In genomic region chr12:24814379-24815086, GRCh38 we compare ENCODE assay signal across 8 cellular contexts.
DNase-seq lines count a peak whose midpoint lies in the region; ATAC-seq and TF ChIP-seq lines count a peak whose summit lies in the region.

No MANE protein-coding gene starts in this region.

- peak overlapping the region in 2 of 3 donors; percentile 54 to 70 for H3K27ac Mint-ChIP-seq in CD4-positive, CD25-positive, alpha-beta regulatory T cell

- no peaks in the 10 kb centered on the region for H3K9me3 ChIP-seq in CD4-positive, CD25-positive, alpha-beta regulatory T cell (ENCODE audit: control insufficient read depth in 2 of 2, low read length in 2 of 2)
- H3K9me3 ChIP-seq in duodenal mucosa (ENCODE audit: control insufficient read depth in 1 of 2, low read length in 2 of 2) (no peaks in the 10 kb centered on the region), osteoblast (ENCODE audit: low read depth, low read length) (no peaks in the 10 kb centered on the region)

- peaks cover 6% of the 10 kb centered on the region for H3K27me3 Mint-ChIP-seq in CD4-positive, CD25-positive, alpha-beta regulatory T cell

- H4K20me1 ChIP-seq in osteoblast (ENCODE audit: insufficient read depth, low read length) = no peaks in the 10 kb centered on the region

- no peak overlapping the region for H3K27ac ChIP-seq in CD4-positive, CD25-positive, alpha-beta regulatory T cell (ENCODE audit: insufficient read depth, low read length, poor library complexity, severe bottlenecking)
- no peak overlapping the region for H3K27ac ChIP-seq in duodenal mucosa (ENCODE audit: low read depth, low read length)
- no peak overlapping the region for H3K27ac ChIP-seq in osteoblast (ENCODE audit: low read depth, low read length)

- H3K9ac ChIP-seq in duodenal mucosa (ENCODE audit: low read depth in 1 of 2, low read length in 2 of 2) = peak overlapping the region in 1 of 2 donors; percentile 52

- peak in 1 of 3 donors; percentile 57 for DNase-seq in CD4-positive, CD25-positive, alpha-beta regulatory T cell
- no peak for DNase-seq in HCEC 1CT
- no peak for DNase-seq in osteoblast (ENCODE audit: insufficient read length, low spot score, missing footprints)
- no peak for DNase-seq in HUDEP-2 (lab: John Stamatoyannopoulos, UW; ENCODE audit: unreplicated experiment in 76 of 76)
- DNase-seq in SK-N-DZ (ENCODE audit: low spot score) = no peak

- peaks cover 2% of the 10 kb centered on the region for H3K4me1 ChIP-seq in CD4-positive, CD25-positive, alpha-beta regulatory T cell (ENCODE audit: control insufficient read depth, insufficient read depth, low read length, poor library complexity, severe bottlenecking)
- H3K4me1 ChIP-seq in duodenal mucosa (ENCODE audit: control insufficient read depth in 1 of 2, insufficient read depth in 2 of 2, low read length in 2 of 2) (peaks cover 3 to 5% of the 10 kb centered on the region in 2 donors), osteoblast (ENCODE audit: insufficient read depth, low read length) (no peaks in the 10 kb centered on the region)

- no peaks in the 10 kb centered on the region for H3K27me3 ChIP-seq in CD4-positive, CD25-positive, alpha-beta regulatory T cell (ENCODE audit: control insufficient read depth, insufficient read depth, low read length)
- H3K27me3 ChIP-seq in duodenal mucosa (ENCODE audit: control insufficient read depth in 1 of 2, insufficient read depth in 2 of 2, low read length in 2 of 2) (no peaks in the 10 kb centered on the region), osteoblast (ENCODE audit: insufficient read depth, low read length) (no peaks in the 10 kb centered on the region)

- H3K79me2 ChIP-seq in osteoblast (ENCODE audit: insufficient read depth, low read length) = no peaks in the 10 kb centered on the region

- H3K4me3 ChIP-seq in CD4-positive, CD25-positive, alpha-beta regulatory T cell (ENCODE audit: low read depth, low read length) = peak overlapping the region; percentile 71
- H3K4me3 ChIP-seq in duodenal mucosa (ENCODE audit: low read depth in 1 of 2, low read length in 2 of 2) = peak overlapping the region; percentile 36 to 67
- no peak overlapping the region for H3K4me3 ChIP-seq in osteoblast (ENCODE audit: insufficient read depth, low read length)

- peaks cover 0 to 4% (median 0%) of the 10 kb centered on the region in 7 donors for H3K9me3 Mint-ChIP-seq in CD4-positive, CD25-positive, alpha-beta regulatory T cell

- peaks cover 2 to 20% (median 15%) of the 10 kb centered on the region in 4 donors for H3K4me1 Mint-ChIP-seq in CD4-positive, CD25-positive, alpha-beta regulatory T cell

- no peak overlapping the region for H3K4me2 ChIP-seq in osteoblast (ENCODE audit: insufficient read depth, low read length)

- H3K36me3 Mint-ChIP-seq in CD4-positive, CD25-positive, alpha-beta regulatory T cell = no peaks in the 10 kb centered on the region

- no peaks in the 10 kb centered on the region for H3K36me3 ChIP-seq in CD4-positive, CD25-positive, alpha-beta regulatory T cell (ENCODE audit: control insufficient read depth, insufficient read depth, low read length)
- H3K36me3 ChIP-seq in duodenal mucosa (ENCODE audit: control insufficient read depth in 1 of 2, insufficient read depth in 2 of 2, low read length in 2 of 2) (no peaks in the 10 kb centered on the region), osteoblast (ENCODE audit: insufficient read depth, low read length) (no peaks in the 10 kb centered on the region)

- no peak overlapping the region for H2AFZ ChIP-seq in osteoblast (ENCODE audit: low read length)

- no peak for ATAC-seq in CD4-positive, CD25-positive, alpha-beta regulatory T cell (ENCODE audit: low read depth in 2 of 2)
- ATAC-seq in GM19438 (IDR thresholded peaks at IDR 0.05; ENCODE audit: low read depth, unreplicated experiment) (peak; percentile 85), HG03439 (IDR thresholded peaks at IDR 0.05; ENCODE audit: unreplicated experiment) (peak; percentile 78)

- TF ChIP-seq CTCF in osteoblast (IDR thresholded peaks at IDR 0.05; ENCODE audit: extremely low read depth, low read depth, low read length) = no peak

- peak overlapping the region; percentile 59 to 92 (median 78) for H3K4me3 Mint-ChIP-seq in CD4-positive, CD25-positive, alpha-beta regulatory T cell

Comparison
In these comparisons a context has a peak if more than half of its experiments do, and no peak if none do; other contexts are left out.
1. ATAC-seq: peak in GM19438 (single experiment) and HG03439 (single experiment); none in CD4-positive, CD25-positive, alpha-beta regulatory T cell (0 of 2).